Comparison of ENCODE assay signal across 23 cellular contexts in the genomic region with DNA sequence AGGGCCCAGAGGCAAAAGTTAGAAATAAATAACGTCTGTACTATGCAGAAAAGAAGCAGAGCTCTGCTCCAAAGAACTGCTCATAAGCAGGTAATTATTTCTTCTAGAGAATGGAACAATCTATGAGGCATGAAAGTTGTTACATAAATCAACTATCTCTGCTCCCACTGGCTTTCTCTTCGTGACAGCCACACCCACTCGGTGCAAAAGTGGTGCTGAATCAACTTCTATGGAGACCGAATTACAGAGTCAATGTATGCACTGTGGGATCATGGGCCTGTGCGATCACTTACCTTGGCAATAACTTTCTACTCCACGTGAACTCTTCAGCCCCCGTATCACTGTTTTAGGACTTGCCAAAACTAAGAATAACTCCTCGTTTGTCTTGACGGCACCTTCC.
DNase-seq lines count a peak whose midpoint lies in the region; ATAC-seq, FAIRE-seq and TF ChIP-seq lines count a peak whose summit lies in the region.
"Had no signal": no experiment of that assay in that cellular context is flagged by ENCODE, and none has a peak within 500 bp of the region (broad histone marks: within the 10 kb centered on the region; RNA-seq: fewer than 3 reads in every experiment).

No MANE protein-coding gene starts in this region.

- CTCF ChIA-PET in mammary epithelial cell (lab: Charles Lee; ENCODE audit: low non-redundant PET) (no interaction called here), MCF 10A (lab: Yijun Ruan, JAX) (no interaction called here)
- CTCF ChIA-PET in activated CD8-positive, alpha-beta T cell treated with anti-CD3 and anti-CD28 coated beads, Interleukin-2, amount 10 ng/mL, durations not matched to agents 7 days and 5 days (lab: Charles Lee), result no interaction called here

- H3K4me3 Mint-ChIP-seq in MCF 10A (ENCODE audit: unreplicated experiment) (no peak overlapping the region), astrocyte (ENCODE audit: unreplicated experiment) (no peak overlapping the region), mesothelial cell of epicardium (no peak overlapping the region)
- no peak overlapping the region for H3K4me3 Mint-ChIP-seq in activated CD8-positive, alpha-beta T cell treated with anti-CD3 and anti-CD28 coated beads, Interleukin-2, amount 10 ng/mL, durations not matched to agents 7 days and 5 days

- H3K4me1 Mint-ChIP-seq in MCF 10A (ENCODE audit: insufficient read depth, unreplicated experiment), result peaks cover 13% of the 10 kb centered on the region
- H3K4me1 Mint-ChIP-seq in astrocyte (ENCODE audit: low read depth, unreplicated experiment), result peaks cover 24% of the 10 kb centered on the region
- peaks cover 48% of the 10 kb centered on the region for H3K4me1 Mint-ChIP-seq in mesothelial cell of epicardium
- H3K4me1 Mint-ChIP-seq in activated CD8-positive, alpha-beta T cell treated with anti-CD3 and anti-CD28 coated beads, Interleukin-2, amount 10 ng/mL, durations not matched to agents 7 days and 5 days (ENCODE audit: low read depth), result peaks cover 3% of the 10 kb centered on the region

- H2AFZ ChIP-seq in mammary epithelial cell (ENCODE audit: low read depth, low read length) (no peak overlapping the region), astrocyte (ENCODE audit: low read depth, low read length) (no peak overlapping the region)

- H3K9ac ChIP-seq in mammary epithelial cell (ENCODE audit: insufficient read depth, low read length) (no peak overlapping the region), astrocyte (ENCODE audit: low read length) (no peak overlapping the region)

- H3K4me1 ChIP-seq in mammary epithelial cell (ENCODE audit: insufficient read depth, low read length) (peaks cover 30% of the 10 kb centered on the region), astrocyte (ENCODE audit: insufficient read depth, low read length) (peaks cover 4% of the 10 kb centered on the region), HAP-1 (peaks cover 21% of the 10 kb centered on the region)
- H3K4me1 ChIP-seq: right atrium auricular region, vagina had no signal

- intact Hi-C loops in mammary epithelial cell (cut with micrococcal nuclease), result no loop called here
- intact Hi-C loops in MCF 10A (cut with micrococcal nuclease), result no loop called here

- peak overlapping the region; percentile 41 for H3K4me2 ChIP-seq in mammary epithelial cell (ENCODE audit: insufficient read depth, low read depth, low read length)
- H3K4me2 ChIP-seq in astrocyte (ENCODE audit: low read length), result no peak overlapping the region

- TF ChIP-seq CTCF in mammary epithelial cell (conservative IDR thresholded peaks at IDR 0.05 in 1 of 2, IDR thresholded peaks at IDR 0.05 in 1 of 2; ENCODE audit: extremely low read depth in 1 of 2, insufficient read depth in 1 of 2, low read depth in 1 of 2, low read length in 2 of 2) (no peak), MCF 10A (IDR thresholded peaks at IDR 0.05; ENCODE audit: unreplicated experiment) (no peak), astrocyte (IDR thresholded peaks at IDR 0.05; ENCODE audit: insufficient read depth, low read depth, low read length) (no peak), mesothelial cell of epicardium (IDR thresholded peaks at IDR 0.05; ENCODE audit: unreplicated experiment) (no peak)

- dilution Hi-C loops in mammary epithelial cell (cut with HindIII; ENCODE audit: low sequenced_read_pairs), result no loop called here

- no TSS peak for BruUV-seq in mammary epithelial cell (replicated peaks; lab: Mats Ljungman, UMichigan)
- BruUV-seq in MCF 10A (replicated peaks; lab: Mats Ljungman, UMichigan), result no TSS peak

- in situ Hi-C loops in mammary epithelial cell (cut with MboI; ENCODE audit: low sequenced_read_pairs in 2 of 2) (no loop called here), HAP-1 (cut with MboI; ENCODE audit: low sequenced_read_pairs) (no loop called here)

- no peak overlapping the region for H3K27ac Mint-ChIP-seq in MCF 10A (ENCODE audit: low read depth, unreplicated experiment)
- peak overlapping the region; percentile 75 for H3K27ac Mint-ChIP-seq in astrocyte (ENCODE audit: unreplicated experiment)
- peak overlapping the region; percentile 40 for H3K27ac Mint-ChIP-seq in mesothelial cell of epicardium
- no peak overlapping the region for H3K27ac Mint-ChIP-seq in activated CD8-positive, alpha-beta T cell treated with anti-CD3 and anti-CD28 coated beads, Interleukin-2, amount 10 ng/mL, durations not matched to agents 7 days and 5 days
- H3K27ac Mint-ChIP-seq: activated naive CD4-positive, alpha-beta T cell treated with anti-CD3 and anti-CD28 coated beads, Interleukin-2, amount 50 U/mL, for 72 hours had no signal

- H3K27me3 ChIP-seq in mammary epithelial cell (ENCODE audit: insufficient read depth, low read length) (no peaks in the 10 kb centered on the region), astrocyte (ENCODE audit: insufficient read depth, low read length) (no peaks in the 10 kb centered on the region), HAP-1 (ENCODE audit: low read depth) (no peaks in the 10 kb centered on the region)
- H3K27me3 ChIP-seq: esophagus squamous epithelium, right atrium auricular region, SJCRH30, vagina had no signal

- WGBS in mammary epithelial cell (ENCODE audit: low coverage, missing lambda C conversion rate), result 78% methylated on average over 9 of the region's 9 CpGs

- no peaks in the 10 kb centered on the region for H4K20me1 ChIP-seq in mammary epithelial cell (ENCODE audit: insufficient read depth, low read length)
- no peaks in the 10 kb centered on the region for H4K20me1 ChIP-seq in astrocyte (ENCODE audit: insufficient read depth, low read length)

- H3K9me3 Mint-ChIP-seq in MCF 10A (ENCODE audit: unreplicated experiment) (no peaks in the 10 kb centered on the region), astrocyte (ENCODE audit: unreplicated experiment) (no peaks in the 10 kb centered on the region), mesothelial cell of epicardium (peaks cover 47% of the 10 kb centered on the region)
- no peaks in the 10 kb centered on the region for H3K9me3 Mint-ChIP-seq in activated CD8-positive, alpha-beta T cell treated with anti-CD3 and anti-CD28 coated beads, Interleukin-2, amount 10 ng/mL, durations not matched to agents 7 days and 5 days (ENCODE audit: insufficient read depth)
- H3K9me3 Mint-ChIP-seq: activated naive CD4-positive, alpha-beta T cell treated with anti-CD3 and anti-CD28 coated beads, Interleukin-2, amount 50 U/mL, for 72 hours had no signal

- H3K27me3 Mint-ChIP-seq in MCF 10A (ENCODE audit: insufficient read depth, unreplicated experiment), result peaks cover 11% of the 10 kb centered on the region
- no peaks in the 10 kb centered on the region for H3K27me3 Mint-ChIP-seq in astrocyte (ENCODE audit: low read depth, unreplicated experiment)
- H3K27me3 Mint-ChIP-seq in mesothelial cell of epicardium (ENCODE audit: low read depth), result no peaks in the 10 kb centered on the region
- H3K27me3 Mint-ChIP-seq in activated CD8-positive, alpha-beta T cell treated with anti-CD3 and anti-CD28 coated beads, Interleukin-2, amount 10 ng/mL, durations not matched to agents 7 days and 5 days (ENCODE audit: low read depth), result no peaks in the 10 kb centered on the region

- POLR2A ChIA-PET in MCF 10A (lab: Yijun Ruan, JAX), result no interaction called here
- POLR2A ChIA-PET in activated CD8-positive, alpha-beta T cell treated with anti-CD3 and anti-CD28 coated beads, Interleukin-2, amount 10 ng/mL, durations not matched to agents 7 days and 5 days (lab: Charles Lee), result no interaction called here

- H3K27ac ChIP-seq in mammary epithelial cell (ENCODE audit: insufficient read depth, low read depth, low read length), result peak overlapping the region; percentile 65
- no peak overlapping the region for H3K27ac ChIP-seq in astrocyte (ENCODE audit: low read depth, low read length)
- H3K27ac ChIP-seq: C4-2B, esophagus squamous epithelium, right atrium auricular region, vagina had no signal

- H3K79me2 ChIP-seq in mammary epithelial cell (ENCODE audit: insufficient read depth, low read length), result no peaks in the 10 kb centered on the region
- H3K79me2 ChIP-seq in astrocyte (ENCODE audit: insufficient read depth, low read length), result no peaks in the 10 kb centered on the region

- no peak for DNase-seq in mammary epithelial cell
- DNase-seq in MCF 10A (ENCODE audit: unreplicated experiment), result no peak
- DNase-seq in astrocyte (ENCODE audit: low read depth), result no peak
- no peak for DNase-seq in mesothelial cell of epicardium (ENCODE audit: low spot score in 2 of 2, unreplicated experiment in 2 of 2)
- no peak for DNase-seq in mesenteric fat pad (ENCODE audit: low spot score)
- DNase-seq in HAP-1 (ENCODE audit: low spot score in 2 of 2), result no peak
- DNase-seq in activated CD8-positive, alpha-beta T cell treated with anti-CD3 and anti-CD28 coated beads, Interleukin-2, amount 10 ng/mL, durations not matched to agents 7 days and 5 days, result no peak
- DNase-seq: activated CD8-positive, alpha-beta memory T cell treated with anti-CD3 and anti-CD28 coated beads for 24 hours; activated T-cell treated with anti-CD3 and anti-CD28 coated beads, Interleukin-2, amount 50 U/mL, for 48 hours; effector CD8-positive, alpha-beta T cell; esophagus squamous epithelium; left ventricle myocardium superior; NCI-H1694; NCI-H774; occipital lobe; SJCRH30; stimulated activated CD4-positive, alpha-beta T cell treated with anti-CD3 and anti-CD28 coated beads, Interleukin-15, amount 100 ng/mL, for 24 hours had no signal

- H3K36me3 Mint-ChIP-seq in MCF 10A (ENCODE audit: insufficient read depth, unreplicated experiment) (peaks cover 11% of the 10 kb centered on the region), astrocyte (ENCODE audit: low read depth, unreplicated experiment) (no peaks in the 10 kb centered on the region), mesothelial cell of epicardium (no peaks in the 10 kb centered on the region)
- no peaks in the 10 kb centered on the region for H3K36me3 Mint-ChIP-seq in activated CD8-positive, alpha-beta T cell treated with anti-CD3 and anti-CD28 coated beads, Interleukin-2, amount 10 ng/mL, durations not matched to agents 7 days and 5 days (ENCODE audit: low read depth)

- ATAC-seq in esophagus mucosa, result no peak
- no peak for ATAC-seq in activated CD8-positive, alpha-beta T cell treated with anti-CD3 and anti-CD28 coated beads, Interleukin-2, amount 10 ng/mL, durations not matched to agents 7 days and 5 days
- ATAC-seq: HepG2, left ventricle myocardium superior had no signal

- FAIRE-seq in astrocyte (lab: Jason Lieb, UNC), result peak; percentile 5
- FAIRE-seq: HepG2 had no signal

- H3K4me3 ChIP-seq in mammary epithelial cell (replicated peaks in 1 of 3; ENCODE audit: insufficient read depth in 1 of 3, low read depth in 2 of 3, low read length in 3 of 3) (no peak overlapping the region), astrocyte (ENCODE audit: insufficient read depth, low read depth, low read length) (no peak overlapping the region), HAP-1 (no peak overlapping the region)
- H3K4me3 ChIP-seq: esophagus squamous epithelium, right atrium auricular region, SJCRH30, vagina had no signal

- H3K9me3 ChIP-seq in mammary epithelial cell (replicated peaks; ENCODE audit: insufficient read depth, low read length) (no peaks in the 10 kb centered on the region), astrocyte (ENCODE audit: insufficient read depth, low read depth, low read length) (no peaks in the 10 kb centered on the region), HAP-1 (no peaks in the 10 kb centered on the region)
- H3K9me3 ChIP-seq: esophagus squamous epithelium, right atrium auricular region, vagina had no signal

- H3K36me3 ChIP-seq in mammary epithelial cell (ENCODE audit: insufficient read depth, low read length) (no peaks in the 10 kb centered on the region), astrocyte (ENCODE audit: insufficient read depth, low read length) (no peaks in the 10 kb centered on the region), HAP-1 (replicated peaks) (no peaks in the 10 kb centered on the region)
- H3K36me3 ChIP-seq: esophagus squamous epithelium, right atrium auricular region, SJCRH30, vagina had no signal

Comparison
In these comparisons a context has a peak if more than half of its experiments do, and no peak if none do; other contexts are left out.
1. H3K27ac Mint-ChIP-seq: peak in astrocyte (single experiment) and mesothelial cell of epicardium (single experiment); none in MCF 10A (single experiment) and activated CD8-positive, alpha-beta T cell treated with anti-CD3 and anti-CD28 coated beads, Interleukin-2, amount 10 ng/mL, durations not matched to agents 7 days and 5 days (single experiment).